ENCODE assay signal across 8 cellular contexts in the genomic region with DNA sequence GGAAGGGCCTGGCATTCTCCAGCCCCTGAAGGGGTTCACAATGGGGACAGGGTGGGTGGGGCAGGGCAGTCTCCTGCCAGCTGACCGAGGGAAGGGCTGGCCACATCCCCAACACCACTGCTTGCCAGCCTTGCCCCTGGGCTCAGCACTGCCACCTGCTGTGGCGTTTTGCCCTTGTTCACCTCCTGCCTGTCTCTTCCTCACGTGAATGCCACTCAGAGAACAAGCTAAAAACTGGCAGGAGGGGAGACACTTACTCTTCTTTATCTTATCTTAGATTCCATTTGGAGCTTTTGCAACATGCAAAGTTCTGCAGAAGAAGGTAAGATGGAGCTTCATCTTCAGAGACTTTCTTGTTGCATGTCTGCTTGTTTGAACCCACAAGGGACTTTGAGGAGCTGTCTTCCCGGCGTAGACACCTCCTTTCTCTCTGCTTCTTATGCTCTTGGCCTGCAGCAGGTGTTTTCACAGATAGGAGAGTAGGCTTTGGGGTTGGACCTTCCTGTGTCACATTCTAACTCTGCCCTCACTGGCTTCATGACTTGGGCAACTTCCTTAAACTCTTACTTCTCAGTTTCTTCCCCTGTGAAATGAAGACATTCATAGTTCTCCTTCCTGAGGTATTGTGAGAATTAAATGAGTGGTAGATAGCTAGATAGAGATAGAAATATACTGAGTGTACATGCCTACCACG. TPM values are rescaled to one million over a fixed set of nuclear protein-coding genes. Genes with fewer than 3 reads are reported as not detected.
DNase-seq lines count a peak whose midpoint lies in the region; ATAC-seq and TF ChIP-seq lines count a peak whose summit lies in the region.

No MANE protein-coding gene starts in this region.

- TF ChIP-seq CTCF in GM12864 (IDR thresholded peaks at IDR 0.05; ENCODE audit: low read depth, low read length, missing control alignments) (peak; percentile 52), fibroblast of the aortic adventitia (IDR thresholded peaks at IDR 0.05; ENCODE audit: insufficient read depth, low read length) (no peak)

- DNase-seq in 8988T (peak; percentile 57), GM12864 (ENCODE audit: low read depth) (no peak), SIG-M5 (lab: John Stamatoyannopoulos, UW) (peak; percentile 52), fibroblast of the aortic adventitia (ENCODE audit: low read depth) (peak; percentile 13), mesenteric fat pad (ENCODE audit: low spot score) (no peak)
- no peak for DNase-seq in activated CD4-positive, CD25-positive, alpha-beta regulatory T cell (lab: John Stamatoyannopoulos, UW)

- H3K4me3 ChIP-seq in GM12864 (ENCODE audit: low read depth, low read length), result no peak overlapping the region
- no peak overlapping the region for H3K4me3 ChIP-seq in fibroblast of the aortic adventitia (ENCODE audit: low read depth, low read length)

- no peak for ATAC-seq in GM18873 (IDR thresholded peaks at IDR 0.05; ENCODE audit: low FRiP score, unreplicated experiment)
- no peak for ATAC-seq in HG02938 (IDR thresholded peaks at IDR 0.05; ENCODE audit: unreplicated experiment)

RNA-seq across cellular contexts. Expression of a gene that starts 4.1 kb away (rescaled TPM):
- 12.9 and 15.3 TPM in 2 replicates for total RNA-seq in fibroblast of the aortic adventitia (ENCODE audit: low replicate concordance)
- total RNA-seq in mesenteric fat pad, result 12.2 TPM

RNA-seq across cellular contexts. Expression of a gene that starts 4.2 kb away (rescaled TPM):
- total RNA-seq in fibroblast of the aortic adventitia (ENCODE audit: low replicate concordance) (511 and 2,619 TPM in 2 replicates), mesenteric fat pad (1,060 TPM)

RNA-seq across cellular contexts. Expression of a gene that starts 31.3 kb away (rescaled TPM):
- total RNA-seq in fibroblast of the aortic adventitia (ENCODE audit: low replicate concordance), result 10.2 and 21.0 TPM in 2 replicates
- 6.1 TPM for total RNA-seq in mesenteric fat pad

RNA-seq across cellular contexts. Expression of a gene that starts 58.5 kb away (rescaled TPM):
- total RNA-seq in fibroblast of the aortic adventitia (ENCODE audit: low replicate concordance), result 5.5 TPM in 1 of 2 replicates, not detected in the other
- 15.1 TPM for total RNA-seq in mesenteric fat pad

Comparison
In these comparisons a context has a peak if more than half of its experiments do, and no peak if none do; other contexts are left out.
1. DNase-seq: peak in 8988T (single experiment), SIG-M5 (single experiment) and fibroblast of the aortic adventitia (single experiment); none in GM12864 (single experiment), mesenteric fat pad (single experiment) and activated CD4-positive, CD25-positive, alpha-beta regulatory T cell (0 of 4).